In genomic region chr6:81451787-81452186, GRCh38 we compare ENCODE assay signal across 1 cellular context.
A peak's percentile ranks its signal among the peaks of the same experiment; 100 is the strongest.
TF ChIP-seq lines count a peak whose summit lies in the region.

No MANE protein-coding gene starts in this region.

TF ChIP-seq in GM12878, 131 proteins besides CTCF, POLR2A, EP300 and RAD21 (continued from another document):
- TF ChIP-seq SIX5 (IDR thresholded peaks at IDR 0.05; ENCODE audit: low read depth, low read length, severe bottlenecking) (no peak), KAT2A (conservative IDR thresholded peaks at IDR 0.05; ENCODE audit: control insufficient read depth, low read depth, low read length) (no peak), E4F1 (IDR thresholded peaks at IDR 0.05; ENCODE audit: borderline replicate concordance, partially characterized antibody) (no peak), USF2 (IDR thresholded peaks at IDR 0.05; ENCODE audit: borderline replicate concordance, low read depth, low read length) (no peak), E2F8 (IDR thresholded peaks at IDR 0.05; ENCODE audit: low read depth, partially characterized antibody) (no peak), ZNF687 (IDR thresholded peaks at IDR 0.05) (no peak), IKZF2 (IDR thresholded peaks at IDR 0.05) (peak; percentile 49 to 60; a peak in 2 of 4 replicates), GATAD2B (conservative IDR thresholded peaks at IDR 0.05; ENCODE audit: low read depth) (no peak), ZNF384 (IDR thresholded peaks at IDR 0.05; ENCODE audit: borderline replicate concordance, low read depth, low read length) (no peak), RFX5 (IDR thresholded peaks at IDR 0.05; ENCODE audit: low read depth, low read length) (no peak), ZNF217 (IDR thresholded peaks at IDR 0.05) (no peak), JUNB (IDR thresholded peaks at IDR 0.05) (peak; percentile 77), BHLHE40 (IDR thresholded peaks at IDR 0.05; ENCODE audit: borderline replicate concordance in 1 of 2, low read depth in 2 of 2, low read length in 1 of 2) (peak in 1 of 2 experiments; percentile 30; a peak in 1 of 4 replicates), HCFC1 (IDR thresholded peaks at IDR 0.05; ENCODE audit: low read length) (no peak), CEBPZ (IDR thresholded peaks at IDR 0.05; ENCODE audit: low read depth, low read length) (no peak), NR2C2 (IDR thresholded peaks at IDR 0.05; ENCODE audit: borderline replicate concordance, control insufficient read depth, insufficient read length, low read depth) (no peak), MXI1 (IDR thresholded peaks at IDR 0.05; ENCODE audit: low read depth, low read length) (no peak), KLF5 (IDR thresholded peaks at IDR 0.05; ENCODE audit: partially characterized antibody) (no peak), IKZF1 (conservative IDR thresholded peaks at IDR 0.05) (peak; percentile 60), BCLAF1 (IDR thresholded peaks at IDR 0.05) (no peak), ASH2L (IDR thresholded peaks at IDR 0.05; ENCODE audit: borderline replicate concordance, low read depth) (no peak)
